In the genomic region with DNA sequence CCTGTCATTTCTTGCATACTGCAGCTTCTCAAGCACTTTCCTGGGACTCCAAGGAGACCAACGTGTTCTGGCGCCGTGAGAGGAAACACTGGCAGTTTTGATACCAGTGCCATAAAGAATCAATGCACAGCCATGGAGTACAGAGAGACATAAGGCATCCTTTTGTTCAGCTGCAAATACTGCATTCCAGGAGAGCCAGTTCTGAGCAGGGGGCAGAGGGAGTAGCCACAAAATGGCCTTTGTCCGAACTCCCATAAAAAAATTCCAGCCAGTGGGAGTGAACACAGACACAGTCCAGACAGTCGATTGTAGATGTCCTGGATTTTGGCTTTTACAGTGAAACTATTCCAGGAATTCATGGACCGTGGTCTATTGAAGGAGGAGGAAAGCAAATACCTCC, we compare ENCODE assay signal across 12 cellular contexts. TPM values are rescaled to one million over a fixed set of nuclear protein-coding genes. Genes with fewer than 3 reads are reported as not detected.
DNase-seq lines count a peak whose midpoint lies in the region; ATAC-seq and TF ChIP-seq lines count a peak whose summit lies in the region.
"Had no signal": no experiment of that assay in that cellular context is flagged by ENCODE, and none has a peak within 500 bp of the region (broad histone marks: within the 10 kb centered on the region; RNA-seq: fewer than 3 reads in every experiment).

No MANE protein-coding gene starts in this region.

- intact Hi-C loops in left lung (cut with DNase I) (no loop called here), testis (cut with DNase I; ENCODE audit: low total_unique reads) (no loop called here)

- no peak for TF ChIP-seq POLR2A in testis (IDR thresholded peaks at IDR 0.05)

- H3K27ac ChIP-seq in brain microvascular endothelial cell (no peak overlapping the region), left lung (no peak overlapping the region), temporal lobe (ENCODE audit: low read depth, low read length) (peak overlapping the region; percentile 90), testis (no peak overlapping the region)

- 36 to 45% methylated on average over 6 of the region's 6 CpGs for WGBS in testis, 2 donors

- TF ChIP-seq CTCF in HFF-Myc (IDR thresholded peaks at IDR 0.05; ENCODE audit: low read depth, low read length, missing control alignments) (no peak), brain microvascular endothelial cell (IDR thresholded peaks at IDR 0.05; ENCODE audit: low read depth, low read length, missing control alignments) (no peak), left lung (IDR thresholded peaks at IDR 0.05) (no peak), testis (IDR thresholded peaks at IDR 0.05) (no peak)

- peak; percentile 46 for DNase-seq in HFF-Myc (ENCODE audit: extremely low read depth, low read depth)
- DNase-seq in brain microvascular endothelial cell, result peak; percentile 40
- no peak for DNase-seq in left lung
- DNase-seq in SKM-1 treated with dmso at 0.1 percent for 144 hours (lab: John Stamatoyannopoulos, UW; ENCODE audit: unreplicated experiment), result no peak
- no peak for DNase-seq in NCI-H748 (lab: John Stamatoyannopoulos, UW; ENCODE audit: unreplicated experiment)
- no peak for DNase-seq in NCI-H1092 treated with DMSO at 0.1 percent for 48 hours (lab: John Stamatoyannopoulos, UW)
- DNase-seq in testis, result no peak
- DNase-seq: activated naive CD8-positive, alpha-beta T cell treated with anti-CD3 and anti-CD28 coated beads, Interleukin-2, amount 10 ng/mL, durations not matched to agents 7 days and 5 days; H9; KBM-7; upper lobe of left lung had no signal

- H3K9me3 ChIP-seq in left lung (no peaks in the 10 kb centered on the region), testis (no peaks in the 10 kb centered on the region)
- H3K9me3 ChIP-seq: upper lobe of left lung had no signal

- H3K4me3 ChIP-seq in HFF-Myc (replicated peaks; ENCODE audit: low read depth, low read length) (no peak overlapping the region), brain microvascular endothelial cell (ENCODE audit: low read depth, low read length) (peak overlapping the region; percentile 20), left lung (no peak overlapping the region), testis (no peak overlapping the region)
- H3K4me3 ChIP-seq: upper lobe of left lung had no signal

- H3K27me3 ChIP-seq in brain microvascular endothelial cell (replicated peaks) (no peaks in the 10 kb centered on the region), left lung (no peaks in the 10 kb centered on the region), testis (no peaks in the 10 kb centered on the region)
- H3K27me3 ChIP-seq: upper lobe of left lung had no signal

- in situ Hi-C loops in brain microvascular endothelial cell (cut with HindIII; ENCODE audit: low pct_ligation_motif_present, low sequenced_read_pairs), result no loop called here

- ATAC-seq in left lung, result peak; percentile 49

- H3K36me3 ChIP-seq in brain microvascular endothelial cell (replicated peaks) (no peaks in the 10 kb centered on the region), left lung (no peaks in the 10 kb centered on the region), testis (ENCODE audit: low read depth, missing control alignments) (no peaks in the 10 kb centered on the region)
- H3K36me3 ChIP-seq: upper lobe of left lung had no signal

- H3K4me1 ChIP-seq in left lung (peaks cover 0 to 5% of the 10 kb centered on the region in 2 donors), testis (peaks cover 4% of the 10 kb centered on the region)
- H3K4me1 ChIP-seq: upper lobe of left lung had no signal

RNA-seq across cellular contexts. Expression of a gene that starts 36.2 kb away (rescaled TPM):
- total RNA-seq in left lung (1 to 10 TPM in 1 of 2 donors, under 1 TPM in 1; 0.41 to 1.8 TPM), temporal lobe (0.49 TPM), testis (10 to 100 TPM; 30.7 to 52.0 TPM)
- polyA plus RNA-seq in testis (ENCODE audit: insufficient read depth, low read depth, low replicate concordance), result 106 TPM
- total RNA-seq: activated naive CD8-positive, alpha-beta T cell treated with anti-CD3 and anti-CD28 coated beads, Interleukin-2, amount 10 ng/mL, durations not matched to agents 7 days and 5 days had no signal

Comparison
In these comparisons a context has a peak if more than half of its experiments do, and no peak if none do; other contexts are left out.
1. DNase-seq: peak in HFF-Myc (single experiment) and brain microvascular endothelial cell (single experiment); none in left lung (0 of 2), SKM-1 treated with dmso at 0.1 percent for 144 hours (single experiment), NCI-H748 (single experiment), NCI-H1092 treated with DMSO at 0.1 percent for 48 hours (single experiment) and testis (single experiment).
2. RNA of a gene that starts 36.2 kb away (total RNA-seq): 30.7 to 52.0 TPM in testis; 0.41 to 1.8 TPM in left lung and 0.49 TPM in temporal lobe (single experiment); every median in the first group is over 10 times any median in the second.